2 cellular contexts compared by ENCODE assay signal in genomic region chr6:37101991-37102298, GRCh38.
TF ChIP-seq lines count a peak whose summit lies in the region.

No MANE protein-coding gene starts in this region.

TF ChIP-seq in SK-N-SH, 30 proteins besides CTCF, POLR2A, EP300 and RAD21 (continued from another document):
- TF ChIP-seq USF2 (IDR thresholded peaks at IDR 0.05; ENCODE audit: borderline replicate concordance, low read depth, low read length) = no peak
- no peak for TF ChIP-seq RCOR1 (IDR thresholded peaks at IDR 0.05; ENCODE audit: low read length)
- TF ChIP-seq SMC3 (IDR thresholded peaks at IDR 0.05; ENCODE audit: low read depth, low read length) = no peak
- TF ChIP-seq, protein P1, sequence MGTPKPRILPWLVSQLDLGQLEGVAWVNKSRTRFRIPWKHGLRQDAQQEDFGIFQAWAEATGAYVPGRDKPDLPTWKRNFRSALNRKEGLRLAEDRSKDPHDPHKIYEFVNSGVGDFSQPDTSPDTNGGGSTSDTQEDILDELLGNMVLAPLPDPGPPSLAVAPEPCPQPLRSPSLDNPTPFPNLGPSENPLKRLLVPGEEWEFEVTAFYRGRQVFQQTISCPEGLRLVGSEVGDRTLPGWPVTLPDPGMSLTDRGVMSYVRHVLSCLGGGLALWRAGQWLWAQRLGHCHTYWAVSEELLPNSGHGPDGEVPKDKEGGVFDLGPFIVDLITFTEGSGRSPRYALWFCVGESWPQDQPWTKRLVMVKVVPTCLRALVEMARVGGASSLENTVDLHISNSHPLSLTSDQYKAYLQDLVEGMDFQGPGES (IDR thresholded peaks at IDR 0.05; ENCODE audit: low read depth, low read length) = no peak
- TF ChIP-seq TCF12 (IDR thresholded peaks at IDR 0.05) = no peak
- TF ChIP-seq MAX (IDR thresholded peaks at IDR 0.05; ENCODE audit: low read depth) = no peak
- TF ChIP-seq USF1 (IDR thresholded peaks at IDR 0.05; ENCODE audit: borderline replicate concordance, low read depth) = no peak
- TF ChIP-seq CHD2 (IDR thresholded peaks at IDR 0.05; ENCODE audit: low read length, partially characterized antibody) = no peak
- no peak for TF ChIP-seq MEF2A (IDR thresholded peaks at IDR 0.05; ENCODE audit: borderline replicate concordance, low read depth)
- no peak for TF ChIP-seq RFX5 (IDR thresholded peaks at IDR 0.05; ENCODE audit: low read length)
- TF ChIP-seq NRF1 (IDR thresholded peaks at IDR 0.05; ENCODE audit: low read depth, low read length) = no peak
- no peak for TF ChIP-seq TEAD4 (IDR thresholded peaks at IDR 0.05; ENCODE audit: borderline replicate concordance, insufficient read depth)

TF ChIP-seq in SK-N-SH treated with all-trans-retinoic acid at 6 μM for 48 hours, 23 proteins besides CTCF, POLR2A, EP300 and RAD21 (continued from another document):
- TF ChIP-seq POU6F1 (CRISPR knock-in tag; IDR thresholded peaks at IDR 0.05; ENCODE audit: borderline replicate concordance, low read depth) = no peak
- TF ChIP-seq, protein P2, sequence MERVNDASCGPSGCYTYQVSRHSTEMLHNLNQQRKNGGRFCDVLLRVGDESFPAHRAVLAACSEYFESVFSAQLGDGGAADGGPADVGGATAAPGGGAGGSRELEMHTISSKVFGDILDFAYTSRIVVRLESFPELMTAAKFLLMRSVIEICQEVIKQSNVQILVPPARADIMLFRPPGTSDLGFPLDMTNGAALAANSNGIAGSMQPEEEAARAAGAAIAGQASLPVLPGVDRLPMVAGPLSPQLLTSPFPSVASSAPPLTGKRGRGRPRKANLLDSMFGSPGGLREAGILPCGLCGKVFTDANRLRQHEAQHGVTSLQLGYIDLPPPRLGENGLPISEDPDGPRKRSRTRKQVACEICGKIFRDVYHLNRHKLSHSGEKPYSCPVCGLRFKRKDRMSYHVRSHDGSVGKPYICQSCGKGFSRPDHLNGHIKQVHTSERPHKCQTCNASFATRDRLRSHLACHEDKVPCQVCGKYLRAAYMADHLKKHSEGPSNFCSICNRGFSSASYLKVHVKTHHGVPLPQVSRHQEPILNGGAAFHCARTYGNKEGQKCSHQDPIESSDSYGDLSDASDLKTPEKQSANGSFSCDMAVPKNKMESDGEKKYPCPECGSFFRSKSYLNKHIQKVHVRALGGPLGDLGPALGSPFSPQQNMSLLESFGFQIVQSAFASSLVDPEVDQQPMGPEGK (CRISPR knock-in tag; IDR thresholded peaks at IDR 0.05; ENCODE audit: borderline replicate concordance) = no peak
- no peak for TF ChIP-seq ZFP30 (CRISPR knock-in tag; IDR thresholded peaks at IDR 0.05)
- no peak for TF ChIP-seq CREB5 (CRISPR knock-in tag; IDR thresholded peaks at IDR 0.05; ENCODE audit: low read depth)
- no peak for TF ChIP-seq ZC3H10 (CRISPR knock-in tag; IDR thresholded peaks at IDR 0.05)
TF ChIP-seq in SK-N-SH treated with all-trans-retinoic acid at 6 μM for 48 hours: peak in this region for 0.
